ENCODE assay signal across 24 cellular contexts in the genomic region with DNA sequence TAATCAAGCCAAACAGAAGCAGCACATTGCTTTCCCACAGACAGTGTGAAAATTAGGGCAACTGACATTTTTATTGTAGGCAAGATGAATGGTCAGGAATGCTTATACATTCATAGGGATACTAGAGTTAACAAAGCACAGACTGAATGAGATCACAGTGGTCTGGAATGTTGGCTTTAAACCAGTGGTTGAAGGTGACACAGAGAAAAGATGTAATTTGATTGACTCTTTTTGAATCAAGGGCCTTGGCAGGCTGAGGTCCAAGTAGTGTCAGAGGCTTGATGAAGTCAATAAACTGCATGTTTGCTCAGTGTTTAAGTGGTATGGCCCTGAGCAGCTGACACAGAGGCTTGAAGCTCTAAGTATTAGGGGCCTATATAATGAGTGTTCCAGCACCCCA.
DNase-seq lines count a peak whose midpoint lies in the region; ATAC-seq, FAIRE-seq and TF ChIP-seq lines count a peak whose summit lies in the region.
"Had no signal": no experiment of that assay in that cellular context is flagged by ENCODE, and none has a peak within 500 bp of the region (broad histone marks: within the 10 kb centered on the region; RNA-seq: fewer than 3 reads in every experiment).

No MANE protein-coding gene starts in this region.

- DNase-seq in heart left ventricle (no peak), left cardiac atrium (no peak), NCI-H69 (lab: John Stamatoyannopoulos, UW) (peak; percentile 69), fibroblast of the aortic adventitia (ENCODE audit: low read depth) (peak; percentile 13), upper lobe of left lung (peak in 1 of 2 donors; percentile 31), RCC 7860 (ENCODE audit: low spot score) (no peak), NCI-H2171 (lab: John Stamatoyannopoulos, UW) (no peak)
- DNase-seq: ACHN; activated CD4-positive, alpha-beta T cell treated with anti-CD3 and anti-CD28 coated beads, Interleukin-2, amount 10 ng/mL, durations not matched to agents 7 days and 5 days; activated CD8-positive, alpha-beta memory T cell treated with anti-CD3 and anti-CD28 coated beads, Interleukin-2, amount 50 U/mL, for 4 hours; activated gamma-delta T cell; effector CD4-positive, alpha-beta T cell; hippocampal formation; NCI-H1930; NCI-H82; RPMI8226; stimulated activated CD4-positive, alpha-beta T cell treated with anti-CD3 and anti-CD28 coated beads, Interleukin-1b, Interleukin-23, amount 100 ng/mL, for 48 hours; stimulated activated naive CD8-positive, alpha-beta T cell treated with anti-CD3 and anti-CD28 coated beads, Interleukin-15, amount 100 ng/mL, for 72 hours; SW 1271 had no signal

- intact Hi-C loops in heart left ventricle (cut with DNase I) (no loop called here), left cardiac atrium (cut with DNase I) (no loop called here)

- ATAC-seq in heart left ventricle, result peak in 3 of 4 donors; percentile 42 to 51 (median 46)
- no peak for ATAC-seq in left cardiac atrium
- ATAC-seq in upper lobe of left lung (ENCODE audit: low FRiP score in 2 of 2), result peak; percentile 50 to 73
- ATAC-seq in GM18505 (IDR thresholded peaks at IDR 0.05; ENCODE audit: unreplicated experiment), result no peak
- ATAC-seq: sciatic nerve; stimulated activated naive CD8-positive, alpha-beta T cell treated with anti-CD3 and anti-CD28 coated beads, Interleukin-15, amount 100 ng/mL, for 72 hours had no signal

- no peak overlapping the region for H3K4me3 ChIP-seq in heart left ventricle
- H3K4me3 ChIP-seq in fibroblast of the aortic adventitia (ENCODE audit: low read depth, low read length), result no peak overlapping the region
- H3K4me3 ChIP-seq in upper lobe of left lung, result no peak overlapping the region

- TF ChIP-seq EP300 in upper lobe of left lung (IDR thresholded peaks at IDR 0.05), result no peak

- TF ChIP-seq CTCF in heart left ventricle (IDR thresholded peaks at IDR 0.05) (no peak), fibroblast of the aortic adventitia (IDR thresholded peaks at IDR 0.05; ENCODE audit: insufficient read depth, low read length) (no peak), upper lobe of left lung (IDR thresholded peaks at IDR 0.05) (no peak)

- no peaks in the 10 kb centered on the region for H3K27me3 ChIP-seq in heart left ventricle
- no peaks in the 10 kb centered on the region for H3K27me3 ChIP-seq in upper lobe of left lung

- H3K27ac ChIP-seq in heart left ventricle (no peak overlapping the region), upper lobe of left lung (no peak overlapping the region)
- H3K27ac ChIP-seq: HL-60 had no signal

- peaks cover 0 to 14% (median 0%) of the 10 kb centered on the region in 12 donors for H3K4me1 ChIP-seq in heart left ventricle
- no peaks in the 10 kb centered on the region for H3K4me1 ChIP-seq in upper lobe of left lung

- H3K9me3 ChIP-seq in heart left ventricle (peaks cover 0 to 6% (median 0%) of the 10 kb centered on the region in 12 donors), upper lobe of left lung (no peaks in the 10 kb centered on the region)

- H3K36me3 ChIP-seq in heart left ventricle (no peaks in the 10 kb centered on the region), upper lobe of left lung (no peaks in the 10 kb centered on the region)

- no peak for TF ChIP-seq POLR2A in heart left ventricle (IDR thresholded peaks at IDR 0.05)
- TF ChIP-seq POLR2A in upper lobe of left lung (IDR thresholded peaks at IDR 0.05), result no peak
- TF ChIP-seq POLR2A in GM18505 (IDR thresholded peaks at IDR 0.05; ENCODE audit: borderline replicate concordance, extremely low read depth, insufficient read depth, insufficient read length), result no peak

- FAIRE-seq in RCC 7860 (lab: Jason Lieb, UNC), result no peak
- FAIRE-seq: keratinocyte, TTC549 had no signal

Comparison
In these comparisons a context has a peak if more than half of its experiments do, and no peak if none do; other contexts are left out.
1. ATAC-seq: peak in heart left ventricle (3 of 4) and upper lobe of left lung (2 of 2); none in left cardiac atrium (0 of 2) and GM18505 (single experiment).
2. DNase-seq: peak in NCI-H69 (single experiment) and fibroblast of the aortic adventitia (single experiment); none in heart left ventricle (0 of 5), left cardiac atrium (single experiment), RCC 7860 (single experiment) and NCI-H2171 (single experiment).